1 cellular context compared by ENCODE assay signal in genomic region chr5:157126-157715, GRCh38.
TF ChIP-seq lines count a peak whose summit lies in the region.

No MANE protein-coding gene starts in this region.

TF ChIP-seq in H1, 55 proteins besides CTCF, POLR2A, EP300 and RAD21:
- TF ChIP-seq JUND (IDR thresholded peaks at IDR 0.05; ENCODE audit: low read length) (no peak), KDM1A (IDR thresholded peaks at IDR 0.05; ENCODE audit: borderline replicate concordance, low read length) (no peak), CHD2 (IDR thresholded peaks at IDR 0.05; ENCODE audit: low read length) (no peak), GABPA (IDR thresholded peaks at IDR 0.05; ENCODE audit: borderline replicate concordance, insufficient read depth, low read length) (no peak), POLR2AphosphoS5 (IDR thresholded peaks at IDR 0.05; ENCODE audit: low read depth, low read length) (peak; percentile 12; the same call in 1 of the 2 replicates)
